In the genomic region with DNA sequence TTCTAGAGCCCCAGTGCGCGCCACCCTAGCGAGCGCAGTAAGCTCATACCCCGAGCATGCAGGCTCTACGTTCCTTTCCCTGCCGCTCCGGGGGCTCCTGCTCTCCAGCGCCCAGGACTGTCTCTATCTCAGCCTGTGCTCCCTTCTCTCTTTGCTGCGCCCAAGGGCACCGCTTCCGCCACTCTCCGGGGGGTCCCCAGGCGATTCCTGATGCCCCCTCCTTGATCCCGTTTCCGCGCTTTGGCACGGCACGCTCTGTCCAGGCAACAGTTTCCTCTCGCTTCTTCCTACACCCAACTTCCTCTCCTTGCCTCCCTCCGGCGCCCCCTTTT, we compare ENCODE assay signal across 12 cellular contexts. TPM values are rescaled to one million over a fixed set of nuclear protein-coding genes. Genes with fewer than 3 reads are reported as not detected.
A peak's percentile ranks its signal among the peaks of the same experiment; 100 is the strongest.
DNase-seq lines count a peak whose midpoint lies in the region; ATAC-seq and TF ChIP-seq lines count a peak whose summit lies in the region.
"Had no signal": no experiment of that assay in that cellular context is flagged by ENCODE, and none has a peak within 500 bp of the region (broad histone marks: within the 10 kb centered on the region; RNA-seq: fewer than 3 reads in every experiment).

No MANE protein-coding gene starts in this region.

- TF ChIP-seq RAD21 in SK-N-SH (IDR thresholded peaks at IDR 0.05; ENCODE audit: low read length) = no peak

- H3K4me1 ChIP-seq in ACC112 (ENCODE audit: control insufficient read depth, insufficient read depth, low read length, unreplicated experiment) (peaks cover 29% of the 10 kb centered on the region), SK-N-SH (ENCODE audit: control insufficient read depth in 1 of 2, insufficient read depth in 2 of 2, low read depth in 1 of 2, low read length in 1 of 2) (peaks cover 6 to 29% of the 10 kb centered on the region in 2 experiments; a peak in 2 of 4 replicates), right cardiac atrium (ENCODE audit: control insufficient read depth, insufficient read depth, low read length) (peaks cover 4% of the 10 kb centered on the region), neuronal stem cell (ENCODE audit: control insufficient read depth in 2 of 2, insufficient read depth in 1 of 2, low read depth in 1 of 2, low read length in 2 of 2) (peaks cover 0 to 7% of the 10 kb centered on the region in 2 donors)

- no peak for TF ChIP-seq CTCF in SK-N-SH (IDR thresholded peaks at IDR 0.05)

- H4K20me1 ChIP-seq in SK-N-SH (ENCODE audit: insufficient read depth) = no peaks in the 10 kb centered on the region
- H4K20me1 ChIP-seq: BLaER1 treated with 17β-estradiol and CSF1 and Interleukin-3, amounts not matched to agents 10 nM and 100 nM had no signal

- no peak overlapping the region for H2BK15ac ChIP-seq in neuronal stem cell (ENCODE audit: low read length)

- peak overlapping the region; percentile 89 for H3K4me2 ChIP-seq in SK-N-SH
- peak overlapping the region; percentile 78 for H3K4me2 ChIP-seq in neuronal stem cell (ENCODE audit: insufficient read depth, low read length, poor library complexity, severe bottlenecking)

- 8% methylated on average over 14 of the region's 22 CpGs for WGBS in SK-N-SH (ENCODE audit: low lambda C conversion rate)
- WGBS in right cardiac atrium = 2% methylated on average over 22 of the region's 22 CpGs
- no CpG with 5 or more reads among the region's 22 CpGs for WGBS in neuronal stem cell (ENCODE audit: extremely low coverage in 2 of 2, insufficient read length in 2 of 2, insufficient replicate concordance in 1 of 2), 2 donors

- peak; percentile 51 for DNase-seq in SK-N-SH
- peak in 1 of 3 donors; percentile 16 for DNase-seq in right cardiac atrium
- peak; percentile 11 for DNase-seq in neuronal stem cell (ENCODE audit: low spot score)

- peak; percentile 26 to 42 for ATAC-seq in right cardiac atrium
- ATAC-seq in GM18502 (IDR thresholded peaks at IDR 0.05; ENCODE audit: poor library complexity, unreplicated experiment) = no peak
- no peak for ATAC-seq in HG02571 (IDR thresholded peaks at IDR 0.05; ENCODE audit: unreplicated experiment)
- no peak for ATAC-seq in HG02852 (IDR thresholded peaks at IDR 0.05; ENCODE audit: unreplicated experiment)
- ATAC-seq in esophagus mucosa = no peak

- no peak overlapping the region for H4K91ac ChIP-seq in neuronal stem cell (ENCODE audit: low read depth, low read length, poor library complexity)

- no peak overlapping the region for H4K8ac ChIP-seq in neuronal stem cell (ENCODE audit: low read depth, low read length)

- H2AK5ac ChIP-seq in neuronal stem cell (ENCODE audit: low read depth, low read length) = no peak overlapping the region

- H3K27me3 ChIP-seq in ACC112 (ENCODE audit: insufficient read depth, low read length) (no peaks in the 10 kb centered on the region), SK-N-SH (ENCODE audit: insufficient read depth) (no peaks in the 10 kb centered on the region), right cardiac atrium (ENCODE audit: control insufficient read depth, insufficient read depth) (no peaks in the 10 kb centered on the region), neuronal stem cell (ENCODE audit: control insufficient read depth in 3 of 3, insufficient read depth in 3 of 3, low read depth in 1 of 3, low read length in 3 of 3) (peaks cover 12 to 61% (median 51%) of the 10 kb centered on the region in 3 experiments)

- intact Hi-C loops in right cardiac atrium (cut with DNase I) = no loop called here

- H3K9ac ChIP-seq in SK-N-SH = peak overlapping the region; percentile 54
- no peak overlapping the region for H3K9ac ChIP-seq in neuronal stem cell (ENCODE audit: low read depth, low read length, poor library complexity)
- H3K9ac ChIP-seq: BLaER1 treated with 17β-estradiol and CSF1 and Interleukin-3, amounts not matched to agents 10 nM and 100 nM had no signal

- H3K18ac ChIP-seq in neuronal stem cell (ENCODE audit: low read length) = no peak overlapping the region

- POLR2A ChIA-PET in SK-N-SH (lab: Yijun Ruan, JAX) = no interaction called here

- peak overlapping the region; percentile 17; the same call in 1 of the 2 replicates for H3K27ac ChIP-seq in ACC112 (ENCODE audit: low read depth, low read length)
- peak overlapping the region in 1 of 2 experiments; percentile 31; a peak in 1 of 4 replicates for H3K27ac ChIP-seq in SK-N-SH (ENCODE audit: low read depth in 2 of 2, low read length in 1 of 2)
- H3K27ac ChIP-seq in right cardiac atrium (ENCODE audit: low read length) = no peak overlapping the region
- H3K27ac ChIP-seq in neuronal stem cell (replicated peaks; ENCODE audit: low read length) = no peak overlapping the region
- H3K27ac ChIP-seq: BLaER1 treated with 17β-estradiol and CSF1 and Interleukin-3, amounts not matched to agents 10 nM and 100 nM; SK-N-MC had no signal

- H3K4me3 ChIP-seq in ACC112 (ENCODE audit: low read depth, low read length) (peak overlapping the region; percentile 82), SK-N-SH (ENCODE audit: low read depth in 2 of 2, low read length in 1 of 2) (peak overlapping the region; percentile 46 to 70), right cardiac atrium (ENCODE audit: low read length) (peak overlapping the region; percentile 66), neuronal stem cell (ENCODE audit: low read length in 2 of 2) (peak overlapping the region in 1 of 2 donors; percentile 71)
- H3K4me3 ChIP-seq: BLaER1 treated with 17β-estradiol and CSF1 and Interleukin-3, amounts not matched to agents 10 nM and 100 nM; SK-N-MC had no signal

- H3K36me3 ChIP-seq in ACC112 (ENCODE audit: insufficient read depth, low read length) (0 out of 2 replicates have a peak, but pooled peaks cover 5% of the 10 kb centered on the region), SK-N-SH (replicated peaks in 1 of 2; ENCODE audit: control insufficient read depth in 1 of 2, insufficient read depth in 2 of 2, low read length in 1 of 2) (no peaks in the 10 kb centered on the region), neuronal stem cell (replicated peaks in 1 of 2; ENCODE audit: control insufficient read depth in 2 of 2, insufficient read depth in 2 of 2, low read length in 2 of 2) (no peaks in the 10 kb centered on the region)
- H3K36me3 ChIP-seq: BLaER1 treated with 17β-estradiol and CSF1 and Interleukin-3, amounts not matched to agents 10 nM and 100 nM had no signal

- no peak overlapping the region for H2BK120ac ChIP-seq in neuronal stem cell (ENCODE audit: low read depth, low read length)

- TF ChIP-seq EP300 in SK-N-SH (IDR thresholded peaks at IDR 0.05; ENCODE audit: borderline replicate concordance in 1 of 2, low read depth in 1 of 2, low read length in 1 of 2) = no peak

- H3K79me1 ChIP-seq in neuronal stem cell (ENCODE audit: low read depth, low read length) = no peaks in the 10 kb centered on the region

- H3F3A ChIP-seq in SK-N-SH (replicated peaks; ENCODE audit: insufficient read depth) = peaks cover 14% of the 10 kb centered on the region

- H2AFZ ChIP-seq in ACC112 (ENCODE audit: low read length, unreplicated experiment) (peak overlapping the region; percentile 68), SK-N-SH (ENCODE audit: low read depth) (no peak overlapping the region), neuronal stem cell (ENCODE audit: low read length) (peak overlapping the region; percentile 68)

- H3K14ac ChIP-seq in neuronal stem cell (ENCODE audit: low read length) = no peak overlapping the region

- no peak overlapping the region for H2BK5ac ChIP-seq in neuronal stem cell (ENCODE audit: low read length)

- no peak overlapping the region for H2BK12ac ChIP-seq in neuronal stem cell (ENCODE audit: low read length)

- H3K23ac ChIP-seq in neuronal stem cell (ENCODE audit: low read depth, low read length, poor library complexity) = peak overlapping the region; percentile 1

- CTCF ChIA-PET in SK-N-SH (lab: Yijun Ruan, JAX) = interaction anchor here (1.4 kb wide), 1 partner anchor 17 kb away, joined by 3 read pairs; no protein-coding TSS in a partner anchor

- H3K4ac ChIP-seq in neuronal stem cell (ENCODE audit: low read length) = no peak overlapping the region

- H3K9me2 ChIP-seq in SK-N-SH = no peaks in the 10 kb centered on the region

- H3K9me3 ChIP-seq in SK-N-SH = no peaks in the 10 kb centered on the region
- no peaks in the 10 kb centered on the region for H3K9me3 ChIP-seq in right cardiac atrium (ENCODE audit: control insufficient read depth, low read length)
- H3K9me3 ChIP-seq in neuronal stem cell (replicated peaks in 1 of 2; ENCODE audit: control insufficient read depth in 2 of 2, insufficient read depth in 1 of 2, low read depth in 1 of 2, low read length in 2 of 2) = no peaks in the 10 kb centered on the region

- H3K79me2 ChIP-seq in ACC112 (ENCODE audit: control insufficient read depth, insufficient read depth, low read length, unreplicated experiment) = peaks cover 37% of the 10 kb centered on the region
- no peaks in the 10 kb centered on the region for H3K79me2 ChIP-seq in SK-N-SH (ENCODE audit: insufficient read depth)

TF ChIP-seq in SK-N-SH, 30 proteins besides CTCF, POLR2A, EP300 and RAD21 (continues in another document):
- no peak for TF ChIP-seq SMC3 (IDR thresholded peaks at IDR 0.05; ENCODE audit: low read depth, low read length)
- no peak for TF ChIP-seq TCF12 (IDR thresholded peaks at IDR 0.05)
- no peak for TF ChIP-seq FOXJ3 (CRISPR knock-in tag; IDR thresholded peaks at IDR 0.05)
- TF ChIP-seq CHD2 (IDR thresholded peaks at IDR 0.05; ENCODE audit: low read length, partially characterized antibody) = no peak
- TF ChIP-seq, protein P1, sequence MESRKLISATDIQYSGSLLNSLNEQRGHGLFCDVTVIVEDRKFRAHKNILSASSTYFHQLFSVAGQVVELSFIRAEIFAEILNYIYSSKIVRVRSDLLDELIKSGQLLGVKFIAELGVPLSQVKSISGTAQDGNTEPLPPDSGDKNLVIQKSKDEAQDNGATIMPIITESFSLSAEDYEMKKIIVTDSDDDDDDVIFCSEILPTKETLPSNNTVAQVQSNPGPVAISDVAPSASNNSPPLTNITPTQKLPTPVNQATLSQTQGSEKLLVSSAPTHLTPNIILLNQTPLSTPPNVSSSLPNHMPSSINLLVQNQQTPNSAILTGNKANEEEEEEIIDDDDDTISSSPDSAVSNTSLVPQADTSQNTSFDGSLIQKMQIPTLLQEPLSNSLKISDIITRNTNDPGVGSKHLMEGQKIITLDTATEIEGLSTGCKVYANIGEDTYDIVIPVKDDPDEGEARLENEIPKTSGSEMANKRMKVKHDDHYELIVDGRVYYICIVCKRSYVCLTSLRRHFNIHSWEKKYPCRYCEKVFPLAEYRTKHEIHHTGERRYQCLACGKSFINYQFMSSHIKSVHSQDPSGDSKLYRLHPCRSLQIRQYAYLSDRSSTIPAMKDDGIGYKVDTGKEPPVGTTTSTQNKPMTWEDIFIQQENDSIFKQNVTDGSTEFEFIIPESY (IDR thresholded peaks at IDR 0.05; ENCODE audit: borderline replicate concordance, low read depth) = no peak

RNA-seq across cellular contexts. Expression of a gene that starts 0.8 kb away (rescaled TPM):
- polyA plus RNA-seq in SK-N-SH (2012; rRNA removed) (2.3 and 2.6 TPM in 2 replicates), right cardiac atrium (0.52 TPM)
- polyA plus RNA-seq in SK-N-SH (2012; cell fraction: cytosol; rRNA removed) = 4.3 and 4.4 TPM in 2 replicates
- 1.4 and 3.3 TPM in 2 replicates for polyA plus RNA-seq in SK-N-SH (2012; cell fraction: nucleus; rRNA removed)
- total RNA-seq in right cardiac atrium (under 1 TPM; 0.31 to 0.97 (median 0.67) TPM), esophagus mucosa (not detected)
- 0.01 TPM for polyA plus RNA-seq in neuronal stem cell (2013, experiment 1 of 2)
- polyA plus RNA-seq in neuronal stem cell (2013, experiment 2 of 2) = not detected
- total RNA-seq: activated CD8-positive, alpha-beta memory T cell treated with anti-CD3 and anti-CD28 coated beads for 36 hours; cerebellum had no signal

Comparison
In these comparisons a context has a peak if more than half of its experiments do, and no peak if none do; other contexts are left out.
1. ATAC-seq: peak in right cardiac atrium (2 of 2); none in GM18502 (single experiment), HG02571 (single experiment), HG02852 (single experiment) and esophagus mucosa (single experiment).